ENCODE assay signal across 8 cellular contexts in genomic region chr4:25842229-25842840, GRCh38. TPM values are rescaled to one million over a fixed set of nuclear protein-coding genes. Genes with fewer than 3 reads are reported as not detected.
DNase-seq lines count a peak whose midpoint lies in the region; ATAC-seq, FAIRE-seq and TF ChIP-seq lines count a peak whose summit lies in the region.

No MANE protein-coding gene starts in this region.

- WGBS in psoas muscle, 3 donors: 77 to 81% (median 80%) methylated on average over 5 of the region's 5 CpGs

- no peaks in the 10 kb centered on the region for H3K36me3 ChIP-seq in psoas muscle (ENCODE audit: insufficient read depth in 1 of 2, low read depth in 1 of 2)

- intact Hi-C loops in psoas muscle (cut with DNase I): no loop called here

- peaks cover 0 to 4% (median 0%) of the 10 kb centered on the region in 3 donors for H3K27me3 ChIP-seq in psoas muscle (ENCODE audit: insufficient read depth in 3 of 3, low read length in 2 of 3)

- no peaks in the 10 kb centered on the region for H3K9me3 ChIP-seq in psoas muscle

- DNase-seq in GM12891 (ENCODE audit: insufficient read length, low spot score): no peak
- DNase-seq in NB4 (ENCODE audit: low read depth): peak; percentile 48
- DNase-seq in effector CD8-positive, alpha-beta T cell (lab: John Stamatoyannopoulos, UW): peak; percentile 26
- DNase-seq in psoas muscle: no peak
- DNase-seq in 8988T: no peak
- no peak for DNase-seq in NCI-H526 treated with DMSO at 0.1 percent for 48 hours (lab: John Stamatoyannopoulos, UW)
- no peak for DNase-seq in midbrain (lab: John Stamatoyannopoulos, UW)

- H3K4me3 ChIP-seq in NB4 (ENCODE audit: low read depth, low read length) (no peak overlapping the region), psoas muscle (no peak overlapping the region)

- TF ChIP-seq CTCF in NB4 (IDR thresholded peaks at IDR 0.05; ENCODE audit: low read depth, low read length) (peak; percentile 21), psoas muscle (IDR thresholded peaks at IDR 0.05) (no peak)

- peak; percentile 83 for FAIRE-seq in GM12891 (lab: Jason Lieb, UNC)

- ATAC-seq in GM21737 (IDR thresholded peaks at IDR 0.05; ENCODE audit: unreplicated experiment) (peak; percentile 72), psoas muscle (no peak)

- H3K4me1 ChIP-seq in psoas muscle: no peaks in the 10 kb centered on the region

- no peak overlapping the region for H3K27ac ChIP-seq in psoas muscle

- TF ChIP-seq POLR2A in GM12891 (IDR thresholded peaks at IDR 0.05; ENCODE audit: low read depth, low read length): no peak
- TF ChIP-seq POLR2A in NB4 (IDR thresholded peaks at IDR 0.05; ENCODE audit: extremely low read depth, insufficient read length): no peak

TF ChIP-seq in GM12891, 5 proteins besides CTCF, POLR2A, EP300 and RAD21:
- TF ChIP-seq SPI1 (IDR thresholded peaks at IDR 0.05; ENCODE audit: low read depth, low read length) (peak; percentile 56; the same call in 1 of the 2 replicates), POLR2AphosphoS5 (IDR thresholded peaks at IDR 0.05; ENCODE audit: low read depth, low read length) (no peak)

RNA-seq across cellular contexts. Expression of gene SEL1L3, which starts 20.5 kb away (rescaled TPM):
- polyA plus RNA-seq in GM12891 (2012; ENCODE audit: low read depth, missing spikeins): 42.4 TPM
- 1 to 10 TPM; 1.4 to 4.3 (median 3.0) TPM for total RNA-seq in psoas muscle
- polyA plus RNA-seq in psoas muscle: 1 to 10 TPM; 1.0 to 1.6 (median 1.3) TPM

Comparison
In these comparisons a context has a peak if more than half of its experiments do, and no peak if none do; other contexts are left out.
1. DNase-seq: peak in NB4 (single experiment) and effector CD8-positive, alpha-beta T cell (single experiment); none in GM12891 (single experiment), psoas muscle (0 of 2), 8988T (single experiment), NCI-H526 treated with DMSO at 0.1 percent for 48 hours (single experiment) and midbrain (single experiment).